ENCODE assay signal across 18 cellular contexts in genomic region chr22:48811885-48812284, GRCh38.
"Had no signal": no experiment of that assay in that cellular context is flagged by ENCODE, and none has a peak within 500 bp of the region (broad histone marks: within the 10 kb centered on the region; RNA-seq: fewer than 3 reads in every experiment).

No MANE protein-coding gene starts in this region.

- H3K79me2 ChIP-seq: hepatocyte had no signal

- H3K36me3 ChIP-seq: esophagus squamous epithelium, pancreas, sigmoid colon, spleen had no signal

- H3K4me1 ChIP-seq: esophagus squamous epithelium, pancreas, sigmoid colon, spleen had no signal

- DNase-seq: activated CD4-positive, alpha-beta T cell treated with anti-CD3 and anti-CD28 coated beads, Interleukin-2, amount 50 U/mL, for 1 hour; activated CD8-positive, alpha-beta memory T cell treated with anti-CD3 and anti-CD28 coated beads for 24 hours; activated naive CD8-positive, alpha-beta T cell treated with anti-CD3 and anti-CD28 coated beads, Interleukin-2, amount 10 ng/mL, durations not matched to agents 7 days and 5 days; central memory CD4-positive, alpha-beta T cell; esophagus squamous epithelium; naive B cell; pancreas; sigmoid colon; spleen; stimulated activated CD4-positive, alpha-beta T cell treated with anti-CD3 and anti-CD28 coated beads, Interleukin-1b, Interleukin-23, amount 100 ng/mL, for 48 hours; stimulated activated naive CD8-positive, alpha-beta T cell treated with anti-CD3 and anti-CD28 coated beads, Interleukin-15, amount 100 ng/mL, for 72 hours had no signal

- H3K27ac ChIP-seq: coronary artery, esophagus squamous epithelium, hepatocyte, pancreas, sigmoid colon, spleen had no signal

- H3K9me3 Mint-ChIP-seq: activated naive CD8-positive, alpha-beta T cell treated with anti-CD3 and anti-CD28 coated beads, Interleukin-2, amount 10 ng/mL, durations not matched to agents 7 days and 5 days; activated T-helper 1 cell treated with anti-CD3 and anti-CD28 coated beads, Interleukin-12 subunit alpha, Interleukin-12 subunit beta, Interleukin-2, Interleukin-4 antibody, amounts not matched to agents 30 ng/mL and 10 ng/mL and 1 ng/mL, durations not matched to agents 14 hours and 24 hours and 36 hours; stimulated activated naive CD8-positive, alpha-beta T cell treated with anti-CD3 and anti-CD28 coated beads, Interleukin-15, amount 100 ng/mL, for 72 hours had no signal

- ATAC-seq: left lobe of liver; pancreas; stimulated activated naive CD8-positive, alpha-beta T cell treated with anti-CD3 and anti-CD28 coated beads, Interleukin-15, amount 100 ng/mL, for 72 hours had no signal

- H3K27ac Mint-ChIP-seq: activated naive CD8-positive, alpha-beta T cell treated with anti-CD3 and anti-CD28 coated beads, Interleukin-2, amount 10 ng/mL, durations not matched to agents 7 days and 5 days; activated T-helper 1 cell treated with anti-CD3 and anti-CD28 coated beads, Interleukin-12 subunit alpha, Interleukin-12 subunit beta, Interleukin-2, Interleukin-4 antibody, amounts not matched to agents 30 ng/mL and 10 ng/mL and 1 ng/mL, durations not matched to agents 14 hours and 24 hours and 36 hours; brain; naive B cell; type B pancreatic cell had no signal

- H3K36me3 Mint-ChIP-seq: activated naive CD8-positive, alpha-beta T cell treated with anti-CD3 and anti-CD28 coated beads, Interleukin-2, amount 10 ng/mL, durations not matched to agents 7 days and 5 days; brain; naive B cell; type B pancreatic cell had no signal

- H3K4me3 ChIP-seq: coronary artery, esophagus squamous epithelium, hepatocyte, pancreas, sigmoid colon, spleen had no signal

- H3K4me2 ChIP-seq: hepatocyte had no signal

- H3K4me3 Mint-ChIP-seq: activated naive CD8-positive, alpha-beta T cell treated with anti-CD3 and anti-CD28 coated beads, Interleukin-2, amount 10 ng/mL, durations not matched to agents 7 days and 5 days; activated T-helper 1 cell treated with anti-CD3 and anti-CD28 coated beads, Interleukin-12 subunit alpha, Interleukin-12 subunit beta, Interleukin-2, Interleukin-4 antibody, amounts not matched to agents 30 ng/mL and 10 ng/mL and 1 ng/mL, durations not matched to agents 14 hours and 24 hours and 36 hours; brain; naive B cell; stimulated activated naive CD8-positive, alpha-beta T cell treated with anti-CD3 and anti-CD28 coated beads, Interleukin-15, amount 100 ng/mL, for 72 hours; type B pancreatic cell had no signal

- H2AFZ ChIP-seq: hepatocyte had no signal

- FAIRE-seq: keratinocyte, pancreas had no signal

- H3K27me3 ChIP-seq: hepatocyte, sigmoid colon had no signal

- H3K9me3 ChIP-seq: esophagus squamous epithelium, pancreas, spleen had no signal

- H3K4me1 Mint-ChIP-seq: activated naive CD8-positive, alpha-beta T cell treated with anti-CD3 and anti-CD28 coated beads, Interleukin-2, amount 10 ng/mL, durations not matched to agents 7 days and 5 days; naive B cell; stimulated activated naive CD8-positive, alpha-beta T cell treated with anti-CD3 and anti-CD28 coated beads, Interleukin-15, amount 100 ng/mL, for 72 hours had no signal
